Comparison of ENCODE assay signal across 7 cellular contexts in genomic region chr2:131671841-131672470, GRCh38.
DNase-seq lines count a peak whose midpoint lies in the region; ATAC-seq and TF ChIP-seq lines count a peak whose summit lies in the region.
"Not testable (repeated sequence)": the region's sequence is repeated elsewhere in the genome, so short reads cannot be mapped to it uniquely, and the experiment has no call there.

No MANE protein-coding gene starts in this region.

- WGBS in heart right ventricle, 2 donors = 53 to 56% methylated on average over 27 to 28 of the region's 28 CpGs

- H2AFZ ChIP-seq in Karpas-422 (ENCODE audit: low read length); OCI-LY1 (ENCODE audit: low read length): not testable (repeated sequence)

- intact Hi-C loops in heart right ventricle (cut with DNase I) = loop anchor here (5.0 to 10.0 kb wide), 7 partner anchors 130 to 520 kb away; partner anchors contain the start of gene MZT2A (in 1 of the 10)
- intact Hi-C loops in lower lobe of right lung (cut with DNase I) = not testable (repeated sequence)

- not testable (repeated sequence) for TF ChIP-seq CTCF in OCI-LY1 (IDR thresholded peaks at IDR 0.05; ENCODE audit: low read length); VCaP (conservative IDR thresholded peaks at IDR 0.05); heart right ventricle (IDR thresholded peaks at IDR 0.05); lower lobe of right lung (IDR thresholded peaks at IDR 0.05)

- peak overlapping the region; percentile 57; the same call in 1 of the 2 replicates for H3K4me3 ChIP-seq in Karpas-422 (ENCODE audit: low read length)
- peak overlapping the region; percentile 55 for H3K4me3 ChIP-seq in OCI-LY1 (ENCODE audit: low read depth, low read length, poor library complexity, severe bottlenecking)
- peak overlapping the region in 6 of 10 donors; percentile 40 to 54 (median 44) for H3K4me3 ChIP-seq in heart right ventricle
- H3K4me3 ChIP-seq in lower lobe of right lung = peak overlapping the region; percentile 45

- not testable (repeated sequence) for ATAC-seq in heart right ventricle, lower lobe of right lung

- not testable (repeated sequence) for H3K27me3 ChIP-seq in Karpas-422 (ENCODE audit: low read length); OCI-LY1 (ENCODE audit: insufficient read depth, low read length)
- peaks cover 0 to 46% (median 19%) of the 10 kb centered on the region in 7 donors for H3K27me3 ChIP-seq in heart right ventricle
- H3K27me3 ChIP-seq in lower lobe of right lung (ENCODE audit: low read depth) = peaks cover 18% of the 10 kb centered on the region

- H3K9me3 ChIP-seq in Karpas-422 (ENCODE audit: low read length); OCI-LY1 (ENCODE audit: low read length); lower lobe of right lung: not testable (repeated sequence)
- peaks cover 0 to 16% (median 0%) of the 10 kb centered on the region in 11 donors for H3K9me3 ChIP-seq in heart right ventricle

- H3K4me1 ChIP-seq in Karpas-422 (ENCODE audit: low read length) = peaks cover 36% of the 10 kb centered on the region
- peaks cover 39% of the 10 kb centered on the region for H3K4me1 ChIP-seq in OCI-LY1 (ENCODE audit: insufficient read depth, low read length, severe bottlenecking)
- peaks cover 0 to 38% (median 20%) of the 10 kb centered on the region in 9 donors for H3K4me1 ChIP-seq in heart right ventricle
- H3K4me1 ChIP-seq in lower lobe of right lung = peaks cover 24% of the 10 kb centered on the region

- H3K9ac ChIP-seq in Karpas-422 (ENCODE audit: low read length) = not testable (repeated sequence)
- H3K9ac ChIP-seq in OCI-LY1 (ENCODE audit: low read length) = peak overlapping the region; percentile 21; the same call in 1 of the 2 replicates

- not testable (repeated sequence) for H3K79me2 ChIP-seq in Karpas-422 (ENCODE audit: low read length); OCI-LY1 (ENCODE audit: insufficient read depth, low read length)

- H3K36me3 ChIP-seq in Karpas-422 (ENCODE audit: insufficient read depth, low read length); OCI-LY1 (ENCODE audit: insufficient read depth, low read length); heart right ventricle; lower lobe of right lung: not testable (repeated sequence)

- H3K27ac ChIP-seq in Karpas-422 (ENCODE audit: low read length); lower lobe of right lung: not testable (repeated sequence)
- H3K27ac ChIP-seq in OCI-LY1 (ENCODE audit: low read depth, low read length, poor library complexity, severe bottlenecking) (peak overlapping the region; percentile 71), VCaP (peak overlapping the region; percentile 52), heart right ventricle (peak overlapping the region in 2 of 10 donors; percentile 21 to 28)

- H3K9me2 ChIP-seq in Karpas-422 (replicated peaks; ENCODE audit: insufficient read depth, low read length); OCI-LY1 (ENCODE audit: low read depth, low read length): not testable (repeated sequence)

- H4K20me1 ChIP-seq in Karpas-422 (ENCODE audit: insufficient read depth, low read depth, low read length); OCI-LY1 (ENCODE audit: insufficient read depth, low read length): not testable (repeated sequence)

- H3F3A ChIP-seq in OCI-LY1 (ENCODE audit: insufficient read depth, low read length) = not testable (repeated sequence)

- DNase-seq in DMS 273 (lab: John Stamatoyannopoulos, UW; ENCODE audit: unreplicated experiment) (peak; percentile 29), lower lobe of right lung (peak; percentile 34), retina (peak; percentile 45)
- DNase-seq in Karpas-422, heart right ventricle: not testable (repeated sequence)

- peak overlapping the region; percentile 69 for H3K4me2 ChIP-seq in Karpas-422 (ENCODE audit: low read depth, low read length, poor library complexity, severe bottlenecking)
- peak overlapping the region; percentile 71; the same call in 1 of the 2 replicates for H3K4me2 ChIP-seq in OCI-LY1 (ENCODE audit: low read length)
